Comparison of ENCODE assay signal across 22 cellular contexts in genomic region chr4:25524616-25525146, GRCh38.
"Had no signal": no experiment of that assay in that cellular context is flagged by ENCODE, and none has a peak within 500 bp of the region (broad histone marks: within the 10 kb centered on the region; RNA-seq: fewer than 3 reads in every experiment).

No MANE protein-coding gene starts in this region.

- DNase-seq: activated B cell treated with CpG ODN at 0.5 μM for 24 hours; activated CD4-positive, alpha-beta T cell treated with anti-CD3 and anti-CD28 coated beads, Interleukin-2, amount 10 ng/mL, durations not matched to agents 24 days and 14 days; activated CD8-positive, alpha-beta memory T cell treated with anti-CD3 and anti-CD28 coated beads, Interleukin-2, amount 50 U/mL, for 4 hours; activated CD8-positive, alpha-beta T cell treated with anti-CD3 and anti-CD28 coated beads, Interleukin-2, amount 10 ng/mL, durations not matched to agents 7 days and 5 days; activated gamma-delta T cell; activated naive CD8-positive, alpha-beta T cell treated with anti-CD3 and anti-CD28 coated beads for 36 hours; activated T-cell treated with anti-CD3 and anti-CD28 coated beads, Interleukin-2, amount 50 U/mL, for 72 hours; amygdala; brain microvascular endothelial cell; cerebellar nuclear complex; effector CD8-positive, alpha-beta T cell; gastrocnemius medialis; heart right ventricle; mucosa of descending colon; naive thymus-derived CD4-positive, alpha-beta T cell; nucleus accumbens; posterior cingulate gyrus; stimulated activated CD4-positive, alpha-beta T cell treated with anti-CD3 and anti-CD28 coated beads, Interleukin-4, amount 100 ng/mL, for 24 hours; stimulated activated naive CD4-positive, alpha-beta T cell; tibial artery had no signal

- H3K4me3 ChIP-seq: gastrocnemius medialis, heart right ventricle, mucosa of descending colon, right atrium auricular region, tibial artery had no signal

- H3K36me3 ChIP-seq: brain microvascular endothelial cell, gastrocnemius medialis, heart right ventricle, right atrium auricular region, tibial artery had no signal

- H3K27me3 ChIP-seq: brain microvascular endothelial cell, gastrocnemius medialis, right atrium auricular region, tibial artery had no signal

- ATAC-seq: activated CD8-positive, alpha-beta T cell treated with anti-CD3 and anti-CD28 coated beads, Interleukin-2, amount 10 ng/mL, durations not matched to agents 7 days and 5 days; activated T-cell treated with anti-CD3 and anti-CD28 coated beads, Interleukin-2, amount 50 U/mL, for 72 hours; gastrocnemius medialis; heart right ventricle; left lobe of liver; mucosa of descending colon; naive thymus-derived CD4-positive, alpha-beta T cell had no signal
